In the genomic region with DNA sequence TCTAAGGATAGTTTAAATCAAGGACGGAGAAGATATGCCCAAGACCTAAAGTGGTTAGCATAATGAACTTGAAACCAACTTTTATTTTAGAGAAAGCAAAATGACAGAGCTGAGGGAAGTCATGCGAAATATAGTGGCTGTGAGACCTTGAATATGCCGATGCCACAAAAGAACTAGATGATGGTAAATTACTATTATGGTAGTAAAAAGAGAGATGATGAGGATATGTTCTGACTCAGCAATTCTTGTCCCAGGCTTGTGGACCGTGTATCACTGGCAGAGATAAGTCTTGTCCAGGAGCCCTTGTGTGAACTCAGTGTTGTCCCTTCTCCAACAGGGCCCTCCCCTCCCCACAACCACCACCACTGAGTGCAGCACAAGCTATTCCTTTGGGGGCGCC, we compare ENCODE assay signal across 24 cellular contexts.
"Had no signal": no experiment of that assay in that cellular context is flagged by ENCODE, and none has a peak within 500 bp of the region (broad histone marks: within the 10 kb centered on the region; RNA-seq: fewer than 3 reads in every experiment).

No MANE protein-coding gene starts in this region.

- DNase-seq: activated CD4-positive, alpha-beta memory T cell treated with anti-CD3 and anti-CD28 coated beads for 36 hours; activated CD4-positive, alpha-beta T cell treated with anti-CD3 and anti-CD28 coated beads, Interleukin-2, amount 10 ng/mL, durations not matched to agents 24 days and 14 days; activated CD4-positive, CD25-positive, alpha-beta regulatory T cell treated with anti-CD3 and anti-CD28 coated beads, Interleukin-2, amount 50 U/mL, for 72 hours; activated CD8-positive, alpha-beta memory T cell treated with anti-CD3 and anti-CD28 coated beads, Interleukin-2, amount 50 U/mL, for 4 hours; activated effector memory CD4-positive, alpha-beta T cell treated with anti-CD3 and anti-CD28 coated beads, Interleukin-2, amount 50 U/mL, for 16 hours; activated naive CD4-positive, alpha-beta T cell treated with anti-CD3 and anti-CD28 coated beads for 36 hours; activated naive CD8-positive, alpha-beta T cell treated with anti-CD3 and anti-CD28 coated beads for 36 hours; activated T-cell treated with anti-CD3 and anti-CD28 coated beads, Interleukin-2, amount 50 U/mL, for 1 hour; aorta; cerebellar nuclear complex; colonic mucosa; effector memory CD4-positive, alpha-beta T cell; islet precursor cell; left ventricle myocardium inferior; mucosa of descending colon; right cardiac atrium; stimulated activated CD4-positive, alpha-beta T cell treated with anti-CD3 and anti-CD28 coated beads, Interleukin-4, amount 100 ng/mL, for 1 hour; stimulated activated naive CD8-positive, alpha-beta T cell treated with anti-CD3 and anti-CD28 coated beads, Interleukin-15, Interleukin-2, amounts not matched to agents 100 U/mL and 50 U/mL, for 24 hours; testis; transverse colon had no signal

- ATAC-seq: mucosa of descending colon; natural killer cell treated with Interleukin-12 subunit alpha and Interleukin-12 subunit beta and Interleukin-15 and Interleukin-18, amount 100 ng/mL, for 72 hours; right cardiac atrium; stimulated activated naive CD8-positive, alpha-beta T cell treated with anti-CD3 and anti-CD28 coated beads, Interleukin-15, Interleukin-2, amounts not matched to agents 100 U/mL and 50 U/mL, for 24 hours had no signal

- H3K4me3 ChIP-seq: adrenal gland, cardiac muscle cell, colonic mucosa, hepatocyte, left ventricle myocardium inferior, mucosa of descending colon, testis, transverse colon had no signal
